ENCODE assay signal across 17 cellular contexts in the genomic region with DNA sequence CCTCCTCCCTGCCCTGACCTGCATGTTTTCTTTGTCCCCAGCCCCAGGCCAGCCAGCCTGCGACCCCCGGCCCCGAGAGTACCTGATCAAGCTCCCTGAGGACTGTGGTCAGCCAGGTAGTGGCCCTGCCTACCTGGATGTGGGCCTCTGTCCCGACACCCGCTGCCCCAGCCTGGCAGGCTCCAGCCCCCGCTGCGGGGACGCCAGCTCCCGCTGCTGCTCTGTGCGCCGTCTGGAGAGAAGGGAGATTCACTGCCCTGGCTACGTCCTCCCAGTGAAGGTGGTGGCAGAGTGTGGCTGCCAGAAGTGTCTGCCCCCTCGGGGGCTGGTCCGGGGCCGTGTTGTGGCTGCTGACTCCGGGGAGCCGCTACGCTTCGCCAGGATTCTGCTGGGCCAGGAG. TPM values are rescaled to one million over a fixed set of nuclear protein-coding genes. Genes with fewer than 3 reads are reported as not detected.
DNase-seq lines count a peak whose midpoint lies in the region; ATAC-seq, FAIRE-seq and TF ChIP-seq lines count a peak whose summit lies in the region.
"Had no signal": no experiment of that assay in that cellular context is flagged by ENCODE, and none has a peak within 500 bp of the region (broad histone marks: within the 10 kb centered on the region; RNA-seq: fewer than 3 reads in every experiment).

No MANE protein-coding gene starts in this region.

- peak overlapping the region in 1 of 11 experiments; percentile 23; a peak in 1 of 22 replicates for H3K9ac ChIP-seq in BLaER1 treated with 17β-estradiol and CSF1 and Interleukin-3, amounts not matched to agents 10 nM and 100 nM
- no peak overlapping the region for H3K9ac ChIP-seq in kidney (ENCODE audit: low read length in 2 of 2)

- no peak for TF ChIP-seq EP300 in gastroesophageal sphincter (IDR thresholded peaks at IDR 0.05)

- peaks cover 14 to 32% (median 23%) of the 10 kb centered on the region in 10 experiments; a peak in 19 of 20 replicates for H3K4me1 ChIP-seq in BLaER1 treated with 17β-estradiol and CSF1 and Interleukin-3, amounts not matched to agents 10 nM and 100 nM
- H3K4me1 ChIP-seq in kidney (ENCODE audit: control insufficient read depth in 1 of 2, insufficient read depth in 1 of 2, low read depth in 1 of 2, low read length in 2 of 2) (peaks cover 0 to 10% of the 10 kb centered on the region in 2 donors), spleen (peaks cover under 1 to 42% (median 22%) of the 10 kb centered on the region in 6 donors), gastroesophageal sphincter (peaks cover 0 to 29% (median 14%) of the 10 kb centered on the region in 3 donors)
- H3K4me1 ChIP-seq: Caco-2 had no signal

- WGBS in spleen, 5 donors, result 83 to 95% (median 89%) methylated on average over 11 to 19 of the region's 19 CpGs
- 100% methylated on average over 8 of the region's 19 CpGs; no CpG with 5 or more reads in 1 of the 2 donors for WGBS in gastroesophageal sphincter (ENCODE audit: low coverage in 1 of 2), 2 donors

- FAIRE-seq in kidney (lab: Jason Lieb, UNC), result no peak
- FAIRE-seq: D721Med, G401.6, GM12891, GM19239, H1 had no signal

- no peaks in the 10 kb centered on the region for H4K20me1 ChIP-seq in BLaER1 treated with 17β-estradiol and CSF1 and Interleukin-3, amounts not matched to agents 10 nM and 100 nM

- intact Hi-C loops in kidney (cut with DNase I) (no loop called here), spleen (cut with DNase I; ENCODE audit: low total_unique reads) (no loop called here)

- ATAC-seq in gastroesophageal sphincter, result no peak

- H3K4me3 ChIP-seq in BLaER1 treated with 17β-estradiol and CSF1 and Interleukin-3, amounts not matched to agents 10 nM and 100 nM, result no peak overlapping the region
- H3K4me3 ChIP-seq in NB4 (ENCODE audit: low read depth, low read length), result peak overlapping the region; percentile 48
- no peak overlapping the region for H3K4me3 ChIP-seq in kidney (ENCODE audit: low read length in 2 of 2)
- no peak overlapping the region for H3K4me3 ChIP-seq in spleen
- no peak overlapping the region for H3K4me3 ChIP-seq in gastroesophageal sphincter

- H3K27me3 ChIP-seq in BLaER1 treated with 17β-estradiol and CSF1 and Interleukin-3, amounts not matched to agents 10 nM and 100 nM, result peaks cover 6 to 17% (median 15%) of the 10 kb centered on the region in 11 experiments
- H3K27me3 ChIP-seq in spleen (replicated peaks in 1 of 7), result peaks cover 0 to 97% (median 43%) of the 10 kb centered on the region in 7 donors
- peaks cover 100% of the 10 kb centered on the region for H3K27me3 ChIP-seq in gastroesophageal sphincter

- TF ChIP-seq CTCF in NB4 (IDR thresholded peaks at IDR 0.05; ENCODE audit: low read depth, low read length) (no peak), kidney (IDR thresholded peaks at IDR 0.05; ENCODE audit: borderline replicate concordance, extremely low read depth, insufficient read depth) (no peak), spleen (IDR thresholded peaks at IDR 0.05 in 8 of 11, conservative IDR thresholded peaks at IDR 0.05 in 3 of 11) (no peak), gastroesophageal sphincter (IDR thresholded peaks at IDR 0.05) (no peak)

- DNase-seq in NB4 (ENCODE audit: low read depth) (no peak), kidney (peak; percentile 60), spleen (peak; percentile 66), NCI-H2171 treated with DMSO at 0.1 percent for 48 hours (lab: John Stamatoyannopoulos, UW) (no peak)
- no peak for DNase-seq in activated CD4-positive, alpha-beta T cell treated with anti-CD3 and anti-CD28 coated beads for 48 hours
- DNase-seq: 8988T; C1 segment of cervical spinal cord; Caco-2; CD4-positive, alpha-beta T cell had no signal

- H3K27ac ChIP-seq in BLaER1 treated with 17β-estradiol and CSF1 and Interleukin-3, amounts not matched to agents 10 nM and 100 nM, result peak overlapping the region in 7 of 11 experiments; percentile 45 to 76 (median 62); a peak in 10 of 22 replicates
- no peak overlapping the region for H3K27ac ChIP-seq in kidney (ENCODE audit: low read depth in 2 of 2, low read length in 2 of 2)
- H3K27ac ChIP-seq in spleen, result no peak overlapping the region
- H3K27ac ChIP-seq in gastroesophageal sphincter, result no peak overlapping the region

- peaks cover 0 to 24% (median 0%) of the 10 kb centered on the region in 11 experiments; a peak in 5 of 22 replicates for H3K9me3 ChIP-seq in BLaER1 treated with 17β-estradiol and CSF1 and Interleukin-3, amounts not matched to agents 10 nM and 100 nM (replicated peaks in 1 of 11)
- no peaks in the 10 kb centered on the region for H3K9me3 ChIP-seq in kidney (ENCODE audit: control insufficient read depth in 1 of 2, low read length in 2 of 2)
- H3K9me3 ChIP-seq in spleen, result peaks cover 0 to 7% (median 0%) of the 10 kb centered on the region in 8 donors
- H3K9me3 ChIP-seq in gastroesophageal sphincter, result peaks cover 0 to 6% (median 0%) of the 10 kb centered on the region in 3 donors
- H3K9me3 ChIP-seq: Caco-2 had no signal

- H3K4me2 ChIP-seq in BLaER1 treated with 17β-estradiol and CSF1 and Interleukin-3, amounts not matched to agents 10 nM and 100 nM, result peak overlapping the region in 4 of 11 experiments; percentile 62 to 80 (median 74); a peak in 4 of 22 replicates

- TF ChIP-seq POLR2A in NB4 (IDR thresholded peaks at IDR 0.05; ENCODE audit: extremely low read depth, insufficient read length) (no peak), spleen (IDR thresholded peaks at IDR 0.05) (no peak), gastroesophageal sphincter (IDR thresholded peaks at IDR 0.05) (no peak)

- peaks cover 0 to 11% (median 0%) of the 10 kb centered on the region in 11 experiments; a peak in 1 of 22 replicates for H3K36me3 ChIP-seq in BLaER1 treated with 17β-estradiol and CSF1 and Interleukin-3, amounts not matched to agents 10 nM and 100 nM
- H3K36me3 ChIP-seq in kidney (ENCODE audit: control insufficient read depth in 1 of 2, insufficient read depth in 2 of 2, low read length in 2 of 2) (no peaks in the 10 kb centered on the region), spleen (no peaks in the 10 kb centered on the region), gastroesophageal sphincter (no peaks in the 10 kb centered on the region)

RNA-seq across cellular contexts. Expression of a gene that starts 5.6 kb away (rescaled TPM):
- total RNA-seq in kidney (0.41 TPM), spleen (1 to 10 TPM in 1 of 7 donors, under 1 TPM in 5, not detected in 1; 0.36 to 1.3 (median 0.61) TPM), gastroesophageal sphincter (under 1 TPM in 2 of 4 donors, not detected in 2; 0.19 to 0.27 TPM)
- polyA plus RNA-seq in kidney (ENCODE audit: insufficient read depth, low read depth, low replicate concordance) (not detected), spleen (under 1 TPM; 0.15 to 0.38 (median 0.35) TPM)
- total RNA-seq: HT-29 had no signal

RNA-seq across cellular contexts. Expression of a gene that starts 14.9 kb away (rescaled TPM):
- total RNA-seq in kidney, result 3.7 TPM
- polyA plus RNA-seq in kidney (ENCODE audit: insufficient read depth, low read depth, low replicate concordance), result 3.1 TPM
- total RNA-seq in spleen, result 1 to 10 TPM; 1.3 to 4.8 (median 3.2) TPM
- polyA plus RNA-seq in spleen, result 10 to 100 TPM; 10.4 to 22.7 (median 13.0) TPM
- 1 to 10 TPM in 2 of 4 donors, under 1 TPM in 2; 0.45 to 1.4 (median 0.96) TPM for total RNA-seq in gastroesophageal sphincter

RNA-seq across cellular contexts. Expression of a gene that starts 27.6 kb away (rescaled TPM):
- total RNA-seq in kidney (328 TPM), spleen (100 to 1,000 TPM in 4 of 7 donors, 10 to 100 TPM in 3; 24.0 to 216 (median 182) TPM), gastroesophageal sphincter (100 to 1,000 TPM in 1 of 4 donors, 10 to 100 TPM in 3; 41.6 to 113 (median 71.4) TPM)
- polyA plus RNA-seq in kidney (ENCODE audit: insufficient read depth, low read depth, low replicate concordance) (627 TPM), spleen (100 to 1,000 TPM; 203 to 224 (median 204) TPM)

RNA-seq across cellular contexts. Expression of a gene that starts 28.3 kb away (rescaled TPM):
- total RNA-seq in kidney, result 3.7 TPM
- polyA plus RNA-seq in kidney (ENCODE audit: insufficient read depth, low read depth, low replicate concordance), result 1.4 TPM
- 1 to 10 TPM; 2.3 to 5.6 (median 3.7) TPM for total RNA-seq in spleen
- 1 to 10 TPM; 1.7 to 3.3 (median 2.4) TPM for polyA plus RNA-seq in spleen
- total RNA-seq in gastroesophageal sphincter, result 1 to 10 TPM in 2 of 4 donors, under 1 TPM in 2; 0.40 to 3.3 (median 0.92) TPM

Comparison
In these comparisons a context has a peak if more than half of its experiments do, and no peak if none do; other contexts are left out.
1. H3K27ac ChIP-seq: peak in BLaER1 treated with 17β-estradiol and CSF1 and Interleukin-3, amounts not matched to agents 10 nM and 100 nM (7 of 11); none in kidney (0 of 2), spleen (0 of 8) and gastroesophageal sphincter (0 of 4).
2. DNase-seq: peak in kidney (single experiment) and spleen (single experiment); none in NB4 (single experiment), NCI-H2171 treated with DMSO at 0.1 percent for 48 hours (single experiment) and activated CD4-positive, alpha-beta T cell treated with anti-CD3 and anti-CD28 coated beads for 48 hours (single experiment).